Comparison of ENCODE assay signal across 11 cellular contexts in the genomic region with DNA sequence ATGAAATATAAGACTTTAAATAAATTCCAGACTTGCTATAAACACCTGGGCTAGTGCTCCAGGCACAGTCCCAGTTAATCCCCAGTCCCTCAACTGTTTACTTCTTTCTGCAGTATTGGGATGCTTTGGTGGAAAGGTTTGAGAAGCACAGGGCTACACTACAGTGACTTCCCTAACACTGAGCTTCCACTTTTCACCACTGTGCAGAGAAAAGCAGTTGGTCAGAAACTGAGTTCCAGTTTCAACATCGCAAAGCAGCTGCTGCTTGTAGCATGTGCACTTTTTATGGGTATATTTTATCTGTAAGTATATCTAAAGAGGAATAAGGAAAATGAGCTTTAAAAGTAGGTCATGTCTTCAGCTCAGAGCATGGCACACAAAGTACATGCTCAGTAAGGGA.
DNase-seq lines count a peak whose midpoint lies in the region; ATAC-seq and TF ChIP-seq lines count a peak whose summit lies in the region.
"Had no signal": no experiment of that assay in that cellular context is flagged by ENCODE, and none has a peak within 500 bp of the region (broad histone marks: within the 10 kb centered on the region; RNA-seq: fewer than 3 reads in every experiment).

No MANE protein-coding gene starts in this region.

- CTCF ChIA-PET in activated CD4-positive, alpha-beta T cell treated with anti-CD3 and anti-CD28 coated beads, Interleukin-2, amount 10 ng/mL, durations not matched to agents 7 days and 5 days (lab: Charles Lee): no interaction called here

- TF ChIP-seq CTCF in type B pancreatic cell (conservative IDR thresholded peaks at IDR 0.05) (no peak), glutamatergic neuron (IDR thresholded peaks at IDR 0.05; ENCODE audit: partially characterized antibody, unreplicated experiment) (no peak)

- intact Hi-C loops in left colon (cut with DNase I, micrococcal nuclease): no loop called here

- DNase-seq in left colon: no peak
- no peak for DNase-seq in activated CD4-positive, alpha-beta T cell treated with anti-CD3 and anti-CD28 coated beads, Interleukin-2, amount 10 ng/mL, durations not matched to agents 7 days and 5 days
- no peak for DNase-seq in type B pancreatic cell (ENCODE audit: extremely low spot score, unreplicated experiment)
- DNase-seq in glutamatergic neuron: no peak
- DNase-seq: activated CD8-positive, alpha-beta T cell treated with anti-CD3 and anti-CD28 coated beads for 36 hours; left lung; T-helper 17 cell had no signal

- H3K27ac Mint-ChIP-seq in activated CD4-positive, alpha-beta T cell treated with anti-CD3 and anti-CD28 coated beads, Interleukin-2, amount 10 ng/mL, durations not matched to agents 7 days and 5 days: no peak overlapping the region
- H3K27ac Mint-ChIP-seq in type B pancreatic cell (no peak overlapping the region), glutamatergic neuron (ENCODE audit: unreplicated experiment) (no peak overlapping the region)
- H3K27ac Mint-ChIP-seq: activated CD8-positive, alpha-beta T cell treated with anti-CD3 and anti-CD28 coated beads for 36 hours; T-helper 17 cell had no signal

- H3K4me3 Mint-ChIP-seq in activated CD4-positive, alpha-beta T cell treated with anti-CD3 and anti-CD28 coated beads, Interleukin-2, amount 10 ng/mL, durations not matched to agents 7 days and 5 days: no peak overlapping the region
- H3K4me3 Mint-ChIP-seq in type B pancreatic cell: no peak overlapping the region
- no peak overlapping the region for H3K4me3 Mint-ChIP-seq in glutamatergic neuron (ENCODE audit: unreplicated experiment)
- H3K4me3 Mint-ChIP-seq: activated CD8-positive, alpha-beta T cell treated with anti-CD3 and anti-CD28 coated beads for 36 hours; T-helper 17 cell had no signal

- H3K36me3 Mint-ChIP-seq in activated CD4-positive, alpha-beta T cell treated with anti-CD3 and anti-CD28 coated beads, Interleukin-2, amount 10 ng/mL, durations not matched to agents 7 days and 5 days (ENCODE audit: low read depth): no peaks in the 10 kb centered on the region
- H3K36me3 Mint-ChIP-seq in type B pancreatic cell: no peaks in the 10 kb centered on the region
- H3K36me3 Mint-ChIP-seq in glutamatergic neuron (ENCODE audit: unreplicated experiment): no peaks in the 10 kb centered on the region

- H3K4me1 Mint-ChIP-seq in activated CD4-positive, alpha-beta T cell treated with anti-CD3 and anti-CD28 coated beads, Interleukin-2, amount 10 ng/mL, durations not matched to agents 7 days and 5 days: no peaks in the 10 kb centered on the region
- H3K4me1 Mint-ChIP-seq in type B pancreatic cell (ENCODE audit: unreplicated experiment): peaks cover 14% of the 10 kb centered on the region
- H3K4me1 Mint-ChIP-seq in glutamatergic neuron (ENCODE audit: low read depth, unreplicated experiment): no peaks in the 10 kb centered on the region
- H3K4me1 Mint-ChIP-seq: T-helper 17 cell had no signal

- no peaks in the 10 kb centered on the region for H3K27me3 Mint-ChIP-seq in activated CD4-positive, alpha-beta T cell treated with anti-CD3 and anti-CD28 coated beads, Interleukin-2, amount 10 ng/mL, durations not matched to agents 7 days and 5 days
- H3K27me3 Mint-ChIP-seq in type B pancreatic cell (no peaks in the 10 kb centered on the region), glutamatergic neuron (ENCODE audit: unreplicated experiment) (peaks cover 5% of the 10 kb centered on the region)

- ATAC-seq in GM18907 (IDR thresholded peaks at IDR 0.05; ENCODE audit: unreplicated experiment) (peak; percentile 57), GM21529 (IDR thresholded peaks at IDR 0.05; ENCODE audit: unreplicated experiment) (peak; percentile 87), HG03103 (IDR thresholded peaks at IDR 0.05; ENCODE audit: low read depth, unreplicated experiment) (peak; percentile 81), left colon (peak; percentile 31), SK-N-SH treated with all-trans-retinoic acid at 6 μM for 48 hours (no peak)
- ATAC-seq: activated CD8-positive, alpha-beta T cell treated with anti-CD3 and anti-CD28 coated beads for 36 hours; left lung; T-helper 17 cell had no signal

- POLR2A ChIA-PET in activated CD4-positive, alpha-beta T cell treated with anti-CD3 and anti-CD28 coated beads, Interleukin-2, amount 10 ng/mL, durations not matched to agents 7 days and 5 days (lab: Charles Lee): interaction anchor here (0.6 kb wide), 1 partner anchor 511 kb away, joined by 3 read pairs; no protein-coding TSS in a partner anchor

- H3K9me3 Mint-ChIP-seq in activated CD4-positive, alpha-beta T cell treated with anti-CD3 and anti-CD28 coated beads, Interleukin-2, amount 10 ng/mL, durations not matched to agents 7 days and 5 days: no peaks in the 10 kb centered on the region
- H3K9me3 Mint-ChIP-seq in type B pancreatic cell (peaks cover 5% of the 10 kb centered on the region), glutamatergic neuron (ENCODE audit: unreplicated experiment) (no peaks in the 10 kb centered on the region)
- H3K9me3 Mint-ChIP-seq: activated CD8-positive, alpha-beta T cell treated with anti-CD3 and anti-CD28 coated beads for 36 hours had no signal

TF ChIP-seq in SK-N-SH treated with all-trans-retinoic acid at 6 μM for 48 hours, 23 proteins besides CTCF, POLR2A, EP300 and RAD21:
- no peak for TF ChIP-seq TOX (CRISPR knock-in tag; IDR thresholded peaks at IDR 0.05; ENCODE audit: borderline replicate concordance)
